Comparison of ENCODE assay signal across 8 cellular contexts in the genomic region with DNA sequence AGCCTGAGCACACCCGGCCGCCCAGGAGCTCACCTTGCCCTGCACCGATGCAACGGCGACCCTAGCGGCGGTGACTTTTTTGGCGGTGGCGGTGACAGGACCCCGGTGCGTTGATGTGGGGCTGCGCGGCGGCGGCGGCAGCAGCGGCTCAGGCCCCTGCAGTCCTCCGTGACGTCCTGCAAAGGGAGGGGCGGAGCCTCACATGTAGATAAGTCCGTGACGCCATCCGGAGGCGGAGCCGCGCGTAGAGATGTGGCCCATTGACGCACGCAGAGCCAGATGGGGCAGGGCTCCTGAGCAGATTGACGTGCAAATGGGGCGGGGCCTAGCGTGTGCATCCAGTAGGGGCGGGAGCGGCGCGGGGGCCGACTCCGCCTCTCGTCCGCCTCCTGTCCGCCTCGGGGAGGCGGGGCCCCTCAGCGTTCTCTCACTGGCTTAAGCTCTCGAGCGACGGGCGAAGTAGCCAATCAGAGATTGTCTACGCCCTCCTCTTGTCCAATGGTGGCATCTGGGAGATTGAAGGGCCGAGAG. TPM values are rescaled to one million over a fixed set of nuclear protein-coding genes. Genes with fewer than 3 reads are reported as not detected.
DNase-seq lines count a peak whose midpoint lies in the region; ATAC-seq and TF ChIP-seq lines count a peak whose summit lies in the region.

A gene with protein sequence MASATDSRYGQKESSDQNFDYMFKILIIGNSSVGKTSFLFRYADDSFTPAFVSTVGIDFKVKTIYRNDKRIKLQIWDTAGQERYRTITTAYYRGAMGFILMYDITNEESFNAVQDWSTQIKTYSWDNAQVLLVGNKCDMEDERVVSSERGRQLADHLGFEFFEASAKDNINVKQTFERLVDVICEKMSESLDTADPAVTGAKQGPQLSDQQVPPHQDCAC (minus strand): TSS at position 180 of the 531 bp plus-strand sequence. CDS start 1,302 bp downstream, outside the sequence.

- peak; percentile 100 for DNase-seq in GM12865 (ENCODE audit: low read depth)
- DNase-seq in NCI-H1417 treated with DMSO at 0.1 percent for 48 hours (lab: John Stamatoyannopoulos, UW): peak; percentile 98
- peak; percentile 98 to 99 for DNase-seq in SW 1271 (lab: John Stamatoyannopoulos, UW)
- DNase-seq in adipocyte (ENCODE audit: low read depth): peak; percentile 100
- peak; percentile 100 for DNase-seq in Right ventricle myocardium superior
- DNase-seq in ovary: peak; percentile 100
- DNase-seq in thyroid gland: peak; percentile 100

- H3K27ac ChIP-seq in ovary (peak within 1 kb of the TSS; percentile 93 to 97), thyroid gland (peak within 1 kb of the TSS; percentile 93 to 99 (median 97))

- TF ChIP-seq CTCF in GM12865 (IDR thresholded peaks at IDR 0.05; ENCODE audit: insufficient read depth, low read depth, low read length, missing control alignments) (no peak), ovary (IDR thresholded peaks at IDR 0.05) (peak in 1 of 3 donors; percentile 27), thyroid gland (IDR thresholded peaks at IDR 0.05) (no peak)

- WGBS in ovary, 3 donors: 0% methylated on average over 20 to 50 of the region's 50 CpGs
- 0 to 1% methylated on average over 1 to 19 of the region's 50 CpGs for WGBS in thyroid gland, 2 donors

- H3K4me1 ChIP-seq in adipocyte (ENCODE audit: control insufficient read depth, insufficient read depth, low read length) (peaks cover 25% of the 10 kb centered on the region), ovary (ENCODE audit: insufficient read depth) (peaks cover 12% of the 10 kb centered on the region), thyroid gland (peaks cover 17 to 19% of the 10 kb centered on the region in 2 donors)

- no peaks in the 10 kb centered on the region for H3K27me3 ChIP-seq in adipocyte (replicated peaks; ENCODE audit: control insufficient read depth, insufficient read depth, low read length)
- no peaks in the 10 kb centered on the region for H3K27me3 ChIP-seq in ovary
- H3K27me3 ChIP-seq in thyroid gland: no peaks in the 10 kb centered on the region

- H3K9me3 ChIP-seq in adipocyte (ENCODE audit: control insufficient read depth, low read length) (no peaks in the 10 kb centered on the region), ovary (no peaks in the 10 kb centered on the region), thyroid gland (no peaks in the 10 kb centered on the region)

- peak within 1 kb of the TSS; percentile 85 for H3K4me3 ChIP-seq in GM12865 (ENCODE audit: low read depth, low read length)
- H3K4me3 ChIP-seq in adipocyte (ENCODE audit: low read length): peak within 1 kb of the TSS; percentile 84
- peak within 1 kb of the TSS; percentile 68 for H3K4me3 ChIP-seq in ovary
- H3K4me3 ChIP-seq in thyroid gland (replicated peaks in 1 of 3): peak within 1 kb of the TSS; percentile 46 to 72 (median 63)

- H3K9ac ChIP-seq in adipocyte (ENCODE audit: low read length): peak within 1 kb of the TSS; percentile 91

- H3K36me3 ChIP-seq in adipocyte (ENCODE audit: control insufficient read depth, insufficient read depth, low read length, severe bottlenecking): no peaks in the 10 kb centered on the region
- no peaks in the 10 kb centered on the region for H3K36me3 ChIP-seq in ovary
- H3K36me3 ChIP-seq in thyroid gland: no peaks in the 10 kb centered on the region

- TF ChIP-seq EP300 in ovary (IDR thresholded peaks at IDR 0.05): peak; percentile 85

- intact Hi-C loops in Right ventricle myocardium superior (cut with DNase I): loop anchor here (10.0 kb wide), 1 partner anchor 121 kb away; a partner anchor contains a TSS
- intact Hi-C loops in ovary (cut with DNase I): loop anchor here in 2 of 4 donors (5.0 to 10.0 kb wide), 2 partner anchors 123 to 211 kb away; a partner anchor contains a TSS
- intact Hi-C loops in thyroid gland (cut with DNase I): loop anchor here (5.0 to 10.0 kb wide), 2 partner anchors 42 to 211 kb away; a partner anchor contains a TSS

- ATAC-seq in HG02763 (IDR thresholded peaks at IDR 0.05; ENCODE audit: unreplicated experiment) (peak; percentile 88), Right ventricle myocardium superior (ENCODE audit: poor library complexity) (peak; percentile 94)

- TF ChIP-seq POLR2A in ovary (IDR thresholded peaks at IDR 0.05) (peak; percentile 56), thyroid gland (IDR thresholded peaks at IDR 0.05) (peak in 1 of 2 donors; percentile 74)

RNA-seq across cellular contexts. Expression of the gene that starts here (rescaled TPM):
- total RNA-seq in Right ventricle myocardium superior (26.7 TPM), ovary (10 to 100 TPM in 2 of 7 donors, 1 to 10 TPM in 5; 1.9 to 32.9 (median 9.0) TPM), thyroid gland (1 to 10 TPM in 2 of 4 donors, under 1 TPM in 1, not detected in 1; 0.40 to 2.5 (median 2.0) TPM)
- 1 to 10 TPM; 5.5 to 7.9 TPM for polyA plus RNA-seq in ovary

Comparison
In these comparisons a context has a peak if more than half of its experiments do, and no peak if none do; other contexts are left out.
1. Peak in every context shown above with its lines: DNase-seq, ATAC-seq, H3K4me3 ChIP-seq and H3K27ac ChIP-seq.